In the genomic region with DNA sequence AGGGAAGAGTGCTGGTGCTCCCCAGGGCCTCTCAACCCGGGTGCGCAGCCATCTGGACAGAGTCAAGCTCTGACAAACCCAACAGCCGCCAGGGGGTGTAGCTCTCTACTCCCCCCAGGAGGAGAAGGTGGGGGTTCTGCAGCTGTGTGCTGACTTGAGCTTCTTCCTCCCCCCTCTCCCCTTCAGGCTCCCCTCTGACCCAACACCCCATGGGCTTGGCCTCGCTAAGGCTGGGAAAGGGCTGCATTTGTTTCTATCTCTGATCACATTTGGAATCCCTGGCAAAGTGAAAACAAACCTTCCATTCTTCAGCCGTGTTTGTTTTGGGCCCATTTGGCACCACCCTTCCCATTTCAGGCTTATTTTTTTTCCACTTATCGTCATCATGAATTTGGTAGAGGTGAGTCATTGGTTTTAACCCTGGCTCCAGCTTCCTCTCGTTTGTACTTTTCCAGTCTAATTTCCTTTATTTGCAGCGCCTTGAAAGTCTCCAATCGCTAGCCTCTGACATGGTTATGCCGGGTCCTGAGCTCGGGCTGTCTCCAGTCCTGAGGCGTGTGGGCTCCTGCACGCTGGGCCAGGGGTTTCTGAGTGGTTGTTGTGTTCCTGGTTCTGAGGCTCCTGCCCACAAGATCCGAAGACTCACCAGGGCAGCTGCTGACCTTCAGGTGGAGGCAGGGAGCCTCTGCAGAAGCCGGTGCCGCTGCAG, we compare ENCODE assay signal across 9 cellular contexts.
DNase-seq lines count a peak whose midpoint lies in the region; ATAC-seq lines count a peak whose summit lies in the region.
"Had no signal": no experiment of that assay in that cellular context is flagged by ENCODE, and none has a peak within 500 bp of the region (broad histone marks: within the 10 kb centered on the region; RNA-seq: fewer than 3 reads in every experiment).

No MANE protein-coding gene starts in this region.

- H3K27me3 ChIP-seq in duodenal mucosa (ENCODE audit: control insufficient read depth in 1 of 2, insufficient read depth in 2 of 2, low read length in 2 of 2) (no peaks in the 10 kb centered on the region), muscle layer of duodenum (ENCODE audit: low read depth, low read length) (no peaks in the 10 kb centered on the region)

- H3K27ac ChIP-seq in duodenal mucosa (ENCODE audit: low read depth, low read length), result peak overlapping the region; percentile 53
- H3K27ac ChIP-seq in muscle layer of duodenum (ENCODE audit: low read length), result peak overlapping the region; percentile 26

- DNase-seq in AG20443 (ENCODE audit: low spot score) (peak; percentile 86), NCI-H446 treated with DMSO at 0.1 percent for 48 hours (lab: John Stamatoyannopoulos, UW) (peak; percentile 86)
- DNase-seq in stimulated activated naive CD8-positive, alpha-beta T cell treated with anti-CD3 and anti-CD28 coated beads, Interleukin-15, Interleukin-2, amounts not matched to agents 100 U/mL and 50 U/mL, for 24 hours, result no peak
- DNase-seq in activated T-cell treated with anti-CD3 and anti-CD28 coated beads, Interleukin-2, amount 50 U/mL, for 48 hours, result no peak
- DNase-seq: NCI-H2227 treated with DMSO at 0.1 percent for 48 hours had no signal

- H3K9ac ChIP-seq in duodenal mucosa (ENCODE audit: low read depth in 1 of 2, low read length in 2 of 2), result peak overlapping the region in 1 of 2 donors; percentile 13

- H3K9me3 ChIP-seq in duodenal mucosa (ENCODE audit: control insufficient read depth in 1 of 2, low read length in 2 of 2), result no peaks in the 10 kb centered on the region
- no peaks in the 10 kb centered on the region for H3K9me3 ChIP-seq in muscle layer of duodenum (ENCODE audit: control insufficient read depth in 1 of 2, low read length in 2 of 2)

- H3K36me3 ChIP-seq in duodenal mucosa (ENCODE audit: control insufficient read depth in 1 of 2, insufficient read depth in 2 of 2, low read length in 2 of 2) (peaks cover 0 to 41% of the 10 kb centered on the region in 2 donors), muscle layer of duodenum (ENCODE audit: control insufficient read depth in 1 of 2, insufficient read depth in 2 of 2, low read length in 2 of 2) (no peaks in the 10 kb centered on the region)

- H3K4me1 ChIP-seq in duodenal mucosa (ENCODE audit: control insufficient read depth in 1 of 2, insufficient read depth in 2 of 2, low read length in 2 of 2) (peaks cover 9 to 24% of the 10 kb centered on the region in 2 donors), muscle layer of duodenum (ENCODE audit: control insufficient read depth in 1 of 2, insufficient read depth in 2 of 2, low read length in 2 of 2) (peaks cover 10% of the 10 kb centered on the region in 2 donors)

- ATAC-seq in stimulated activated naive CD8-positive, alpha-beta T cell treated with anti-CD3 and anti-CD28 coated beads, Interleukin-15, Interleukin-2, amounts not matched to agents 100 U/mL and 50 U/mL, for 24 hours, result no peak
- no peak for ATAC-seq in GM21529 (IDR thresholded peaks at IDR 0.05; ENCODE audit: unreplicated experiment)
- no peak for ATAC-seq in GM19397 (IDR thresholded peaks at IDR 0.05; ENCODE audit: unreplicated experiment)

- peak overlapping the region in 1 of 2 donors; percentile 16 for H3K4me3 ChIP-seq in duodenal mucosa (ENCODE audit: low read depth in 1 of 2, low read length in 2 of 2)
- H3K4me3 ChIP-seq in muscle layer of duodenum (ENCODE audit: low read depth in 1 of 2, low read length in 2 of 2), result no peak overlapping the region

Comparison
In these comparisons a context has a peak if more than half of its experiments do, and no peak if none do; other contexts are left out.
1. DNase-seq: peak in AG20443 (single experiment) and NCI-H446 treated with DMSO at 0.1 percent for 48 hours (single experiment); none in stimulated activated naive CD8-positive, alpha-beta T cell treated with anti-CD3 and anti-CD28 coated beads, Interleukin-15, Interleukin-2, amounts not matched to agents 100 U/mL and 50 U/mL, for 24 hours (single experiment) and activated T-cell treated with anti-CD3 and anti-CD28 coated beads, Interleukin-2, amount 50 U/mL, for 48 hours (0 of 2).